ENCODE assay signal across 1 cellular context in genomic region chr19:35352448-35353304, GRCh38.
A peak's percentile ranks its signal among the peaks of the same experiment; 100 is the strongest.
TF ChIP-seq lines count a peak whose summit lies in the region.

No MANE protein-coding gene starts in this region.

TF ChIP-seq in HEK293, 187 proteins besides CTCF, POLR2A, EP300 and RAD21 (continued from another document):
- TF ChIP-seq ZNF311 (tag by site-specific recombination; IDR thresholded peaks at IDR 0.05; ENCODE audit: borderline replicate concordance) = no peak
- no peak for TF ChIP-seq PRDM1 (tag by site-specific recombination; IDR thresholded peaks at IDR 0.05)
- no peak for TF ChIP-seq ZNF560 (tag by site-specific recombination; IDR thresholded peaks at IDR 0.05; ENCODE audit: borderline replicate concordance)
- TF ChIP-seq ZNF23 (tag by site-specific recombination; IDR thresholded peaks at IDR 0.05; ENCODE audit: borderline replicate concordance) = no peak
- no peak for TF ChIP-seq SALL2 (tag by site-specific recombination; IDR thresholded peaks at IDR 0.05; ENCODE audit: borderline replicate concordance)
- TF ChIP-seq OSR2 (tag by site-specific recombination; IDR thresholded peaks at IDR 0.05) = no peak
- no peak for TF ChIP-seq ZNF426 (tag by site-specific recombination; IDR thresholded peaks at IDR 0.05)
- no peak for TF ChIP-seq ZNF518A (tag by site-specific recombination; conservative IDR thresholded peaks at IDR 0.05; ENCODE audit: low read depth)
- TF ChIP-seq ZNF558 (tag by site-specific recombination; IDR thresholded peaks at IDR 0.05) = no peak
- no peak for TF ChIP-seq ZNF785 (tag by site-specific recombination; IDR thresholded peaks at IDR 0.05)
- TF ChIP-seq ZNF335 (tag by site-specific recombination; conservative IDR thresholded peaks at IDR 0.05) = peak; percentile 86
- TF ChIP-seq ZSCAN23 (tag by site-specific recombination; IDR thresholded peaks at IDR 0.05) = no peak
- no peak for TF ChIP-seq GLI4 (tag by site-specific recombination; IDR thresholded peaks at IDR 0.05)
- no peak for TF ChIP-seq ZNF292 (tag by site-specific recombination; IDR thresholded peaks at IDR 0.05; ENCODE audit: borderline replicate concordance, low read depth)
- peak; percentile 83 for TF ChIP-seq GLIS1 (tag by site-specific recombination; IDR thresholded peaks at IDR 0.05)
- no peak for TF ChIP-seq ZNF138 (tag by site-specific recombination; IDR thresholded peaks at IDR 0.05; ENCODE audit: borderline replicate concordance)
- TF ChIP-seq ZNF157 (tag by site-specific recombination; IDR thresholded peaks at IDR 0.05) = no peak
- TF ChIP-seq GLIS2 (tag by site-specific recombination; IDR thresholded peaks at IDR 0.05) = peak; percentile 22; the same call in 1 of the 2 replicates
- TF ChIP-seq, protein P1, sequence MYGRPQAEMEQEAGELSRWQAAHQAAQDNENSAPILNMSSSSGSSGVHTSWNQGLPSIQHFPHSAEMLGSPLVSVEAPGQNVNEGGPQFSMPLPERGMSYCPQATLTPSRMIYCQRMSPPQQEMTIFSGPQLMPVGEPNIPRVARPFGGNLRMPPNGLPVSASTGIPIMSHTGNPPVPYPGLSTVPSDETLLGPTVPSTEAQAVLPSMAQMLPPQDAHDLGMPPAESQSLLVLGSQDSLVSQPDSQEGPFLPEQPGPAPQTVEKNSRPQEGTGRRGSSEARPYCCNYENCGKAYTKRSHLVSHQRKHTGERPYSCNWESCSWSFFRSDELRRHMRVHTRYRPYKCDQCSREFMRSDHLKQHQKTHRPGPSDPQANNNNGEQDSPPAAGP (tag by site-specific recombination; IDR thresholded peaks at IDR 0.05) = peak; percentile 34; the same call in 1 of the 2 replicates
- no peak for TF ChIP-seq ZNF514 (tag by site-specific recombination; IDR thresholded peaks at IDR 0.05)
- no peak for TF ChIP-seq YY1 (tag by site-specific recombination; IDR thresholded peaks at IDR 0.05)
- no peak for TF ChIP-seq ZNF354C (tag by site-specific recombination; IDR thresholded peaks at IDR 0.05; ENCODE audit: borderline replicate concordance, low read depth)
- TF ChIP-seq, protein P2, sequence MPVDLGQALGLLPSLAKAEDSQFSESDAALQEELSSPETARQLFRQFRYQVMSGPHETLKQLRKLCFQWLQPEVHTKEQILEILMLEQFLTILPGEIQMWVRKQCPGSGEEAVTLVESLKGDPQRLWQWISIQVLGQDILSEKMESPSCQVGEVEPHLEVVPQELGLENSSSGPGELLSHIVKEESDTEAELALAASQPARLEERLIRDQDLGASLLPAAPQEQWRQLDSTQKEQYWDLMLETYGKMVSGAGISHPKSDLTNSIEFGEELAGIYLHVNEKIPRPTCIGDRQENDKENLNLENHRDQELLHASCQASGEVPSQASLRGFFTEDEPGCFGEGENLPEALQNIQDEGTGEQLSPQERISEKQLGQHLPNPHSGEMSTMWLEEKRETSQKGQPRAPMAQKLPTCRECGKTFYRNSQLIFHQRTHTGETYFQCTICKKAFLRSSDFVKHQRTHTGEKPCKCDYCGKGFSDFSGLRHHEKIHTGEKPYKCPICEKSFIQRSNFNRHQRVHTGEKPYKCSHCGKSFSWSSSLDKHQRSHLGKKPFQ (tag by site-specific recombination; IDR thresholded peaks at IDR 0.05) = no peak
- TF ChIP-seq SP7 (tag by site-specific recombination; IDR thresholded peaks at IDR 0.05) = peak; percentile 47; the same call in 1 of the 2 replicates
- no peak for TF ChIP-seq SP3 (tag by site-specific recombination; IDR thresholded peaks at IDR 0.05)
- TF ChIP-seq ZNF37A (tag by site-specific recombination; IDR thresholded peaks at IDR 0.05) = no peak
- TF ChIP-seq ZSCAN4 (tag by site-specific recombination; IDR thresholded peaks at IDR 0.05) = no peak
- TF ChIP-seq, protein P3, sequence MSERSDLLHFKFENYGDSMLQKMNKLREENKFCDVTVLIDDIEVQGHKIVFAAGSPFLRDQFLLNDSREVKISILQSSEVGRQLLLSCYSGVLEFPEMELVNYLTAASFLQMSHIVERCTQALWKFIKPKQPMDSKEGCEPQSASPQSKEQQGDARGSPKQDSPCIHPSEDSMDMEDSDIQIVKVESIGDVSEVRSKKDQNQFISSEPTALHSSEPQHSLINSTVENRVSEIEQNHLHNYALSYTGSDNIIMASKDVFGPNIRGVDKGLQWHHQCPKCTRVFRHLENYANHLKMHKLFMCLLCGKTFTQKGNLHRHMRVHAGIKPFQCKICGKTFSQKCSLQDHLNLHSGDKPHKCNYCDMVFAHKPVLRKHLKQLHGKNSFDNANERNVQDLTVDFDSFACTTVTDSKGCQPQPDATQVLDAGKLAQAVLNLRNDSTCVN (tag by site-specific recombination; optimal IDR thresholded peaks at IDR 0.05) = no peak
- no peak for TF ChIP-seq ZNF830 (tag by site-specific recombination; IDR thresholded peaks at IDR 0.05; ENCODE audit: low read depth)
- no peak for TF ChIP-seq HOXC10 (CRISPR knock-in tag; IDR thresholded peaks at IDR 0.05)
- no peak for TF ChIP-seq ZNF555 (tag by site-specific recombination; conservative IDR thresholded peaks at IDR 0.05)
- peak; percentile 77 for TF ChIP-seq ZNF366 (tag by site-specific recombination; conservative IDR thresholded peaks at IDR 0.05)
- no peak for TF ChIP-seq REPIN1 (tag by site-specific recombination; IDR thresholded peaks at IDR 0.05; ENCODE audit: low read depth)
- no peak for TF ChIP-seq ZNF701 (tag by site-specific recombination; IDR thresholded peaks at IDR 0.05)
- TF ChIP-seq, protein P4, sequence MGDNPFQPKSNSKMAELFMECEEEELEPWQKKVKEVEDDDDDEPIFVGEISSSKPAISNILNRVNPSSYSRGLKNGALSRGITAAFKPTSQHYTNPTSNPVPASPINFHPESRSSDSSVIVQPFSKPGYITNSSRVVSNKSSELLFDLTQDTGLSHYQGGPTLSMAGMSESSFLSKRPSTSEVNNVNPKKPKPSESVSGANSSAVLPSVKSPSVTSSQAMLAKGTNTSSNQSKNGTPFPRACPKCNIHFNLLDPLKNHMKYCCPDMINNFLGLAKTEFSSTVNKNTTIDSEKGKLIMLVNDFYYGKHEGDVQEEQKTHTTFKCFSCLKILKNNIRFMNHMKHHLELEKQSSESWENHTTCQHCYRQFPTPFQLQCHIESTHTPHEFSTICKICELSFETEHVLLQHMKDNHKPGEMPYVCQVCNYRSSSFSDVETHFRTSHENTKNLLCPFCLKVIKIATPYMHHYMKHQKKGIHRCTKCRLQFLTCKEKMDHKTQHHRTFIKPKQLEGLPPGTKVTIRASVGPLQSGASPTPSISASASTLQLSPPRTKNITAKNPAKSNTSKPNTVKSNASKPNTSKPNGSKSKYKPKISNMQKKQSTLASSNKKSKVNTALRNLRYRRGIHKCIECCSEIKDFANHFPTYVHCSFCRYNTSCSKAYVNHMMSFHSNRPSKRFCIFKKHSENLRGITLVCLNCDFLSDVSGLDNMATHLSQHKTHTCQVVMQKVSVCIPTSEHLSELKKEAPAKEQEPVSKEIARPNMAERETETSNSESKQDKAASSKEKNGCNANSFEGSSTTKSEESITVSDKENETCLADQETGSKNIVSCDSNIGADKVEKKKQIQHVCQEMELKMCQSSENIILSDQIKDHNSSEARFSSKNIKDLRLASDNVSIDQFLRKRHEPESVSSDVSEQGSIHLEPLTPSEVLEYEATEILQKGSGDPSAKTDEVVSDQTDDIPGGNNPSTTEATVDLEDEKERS (tag by site-specific recombination; IDR thresholded peaks at IDR 0.05) = no peak
- peak; percentile 72; the same call in 1 of the 2 replicates for TF ChIP-seq IKZF3 (tag by site-specific recombination; IDR thresholded peaks at IDR 0.05)
- TF ChIP-seq ZBTB1 (tag by site-specific recombination; IDR thresholded peaks at IDR 0.05) = no peak
- no peak for TF ChIP-seq KLF9 (tag by site-specific recombination; IDR thresholded peaks at IDR 0.05; ENCODE audit: low read depth)
- no peak; the same call in 1 of the 2 replicates for TF ChIP-seq ZNF629 (tag by site-specific recombination; IDR thresholded peaks at IDR 0.05)
- TF ChIP-seq ZNF174 (tag by site-specific recombination; IDR thresholded peaks at IDR 0.05) = no peak
